In genomic region chr11:83252941-83253340, GRCh38 we compare ENCODE assay signal across 36 cellular contexts.
"Had no signal": no experiment of that assay in that cellular context is flagged by ENCODE, and none has a peak within 500 bp of the region (broad histone marks: within the 10 kb centered on the region; RNA-seq: fewer than 3 reads in every experiment).

No MANE protein-coding gene starts in this region.

- H3K4me3 ChIP-seq: MG63, Peyer's patch, SJSA1 had no signal

- DNase-seq: activated CD4-positive, alpha-beta T cell treated with anti-CD3 and anti-CD28 coated beads, Interleukin-2, amount 10 ng/mL, durations not matched to agents 24 days and 14 days; activated CD4-positive, alpha-beta T cell treated with anti-CD3 and anti-CD28 coated beads, Interleukin-2, amount 50 U/mL, for 4 hours; activated CD8-positive, alpha-beta T cell treated with anti-CD3 and anti-CD28 coated beads for 36 hours; activated effector memory CD4-positive, alpha-beta T cell treated with anti-CD3 and anti-CD28 coated beads, Interleukin-2, amount 50 U/mL, for 16 hours; activated naive CD4-positive, alpha-beta T cell; activated T-cell treated with anti-CD3 and anti-CD28 coated beads, Interleukin-2, amount 50 U/mL, for 1 hour; activated T-cell treated with anti-CD3 and anti-CD28 coated beads, Interleukin-2, amount 50 U/mL, for 72 hours; amniotic stem cell; aorta; brain microvascular endothelial cell; central memory CD4-positive, alpha-beta T cell; Kasumi-1; KG1; MG63; NCI-H1048; NCI-H1105 treated with DMSO at 0.1 percent for 48 hours; NCI-H1436; NCI-H1694; NCI-H1930; NCI-H2081 treated with DMSO at 0.1 percent for 48 hours; NCI-H345; NCI-H526; NCI-H748 treated with DMSO at 0.1 percent for 48 hours; NK-92 treated with Interleukin-12 subunit alpha and Interleukin-12 subunit beta, amount 100 ng/mL, for 24 hours; PC-3; Peyer's patch; RPMI8226; SHP77 treated with DMSO at 0.1 percent for 48 hours; SW 1271; T-helper 1 cell; T1000 had no signal

- H3K36me3 ChIP-seq: brain microvascular endothelial cell had no signal

- H3K27ac ChIP-seq: brain microvascular endothelial cell, Peyer's patch, SJSA1 had no signal

- ATAC-seq: activated CD8-positive, alpha-beta T cell treated with anti-CD3 and anti-CD28 coated beads for 36 hours; activated naive CD4-positive, alpha-beta T cell treated with anti-CD3 and anti-CD28 coated beads, Interleukin-2, amount 50 U/mL, for 72 hours; activated T-cell treated with anti-CD3 and anti-CD28 coated beads, Interleukin-2, amount 50 U/mL, for 72 hours; activated T-helper 17 cell treated with anti-CD3 and anti-CD28 coated beads, Interleukin-2, amount 50 U/mL, for 72 hours; PC-3; SK-N-SH treated with all-trans-retinoic acid at 6 μM for 48 hours had no signal

- H3K9me3 ChIP-seq: MG63, Peyer's patch, SJSA1 had no signal

- FAIRE-seq: TTC549 had no signal

- H3K27me3 ChIP-seq: brain microvascular endothelial cell, MG63, Peyer's patch, SJSA1 had no signal
